1 cellular context compared by ENCODE assay signal in genomic region chr12:56255671-56256070, GRCh38.
TF ChIP-seq lines count a peak whose summit lies in the region.

No MANE protein-coding gene starts in this region.

TF ChIP-seq in IMR-90, 13 proteins besides CTCF, POLR2A, EP300 and RAD21:
- TF ChIP-seq ELK1 (IDR thresholded peaks at IDR 0.05; ENCODE audit: borderline replicate concordance, low read depth, low read length): no peak
- TF ChIP-seq MAZ (IDR thresholded peaks at IDR 0.05; ENCODE audit: borderline replicate concordance, low read depth, low read length): no peak
- no peak for TF ChIP-seq FOS (IDR thresholded peaks at IDR 0.05; ENCODE audit: low read depth, low read length)
- no peak for TF ChIP-seq MAFK (IDR thresholded peaks at IDR 0.05; ENCODE audit: low read depth, low read length)
- no peak for TF ChIP-seq CEBPB (IDR thresholded peaks at IDR 0.05; ENCODE audit: low read depth, low read length)
- TF ChIP-seq, protein P1, sequence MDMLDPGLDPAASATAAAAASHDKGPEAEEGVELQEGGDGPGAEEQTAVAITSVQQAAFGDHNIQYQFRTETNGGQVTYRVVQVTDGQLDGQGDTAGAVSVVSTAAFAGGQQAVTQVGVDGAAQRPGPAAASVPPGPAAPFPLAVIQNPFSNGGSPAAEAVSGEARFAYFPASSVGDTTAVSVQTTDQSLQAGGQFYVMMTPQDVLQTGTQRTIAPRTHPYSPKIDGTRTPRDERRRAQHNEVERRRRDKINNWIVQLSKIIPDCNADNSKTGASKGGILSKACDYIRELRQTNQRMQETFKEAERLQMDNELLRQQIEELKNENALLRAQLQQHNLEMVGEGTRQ (IDR thresholded peaks at IDR 0.05; ENCODE audit: low read depth, low read length): no peak
- no peak for TF ChIP-seq RCOR1 (IDR thresholded peaks at IDR 0.05; ENCODE audit: insufficient replicate concordance, low read length)
- TF ChIP-seq BHLHE40 (IDR thresholded peaks at IDR 0.05; ENCODE audit: low read depth, low read length): no peak
- no peak for TF ChIP-seq SMC3 (IDR thresholded peaks at IDR 0.05; ENCODE audit: low read depth, low read length)
